ENCODE assay signal across 17 cellular contexts in genomic region chr12:113891167-113891692, GRCh38.
DNase-seq lines count a peak whose midpoint lies in the region; ATAC-seq and TF ChIP-seq lines count a peak whose summit lies in the region.
"Had no signal": no experiment of that assay in that cellular context is flagged by ENCODE, and none has a peak within 500 bp of the region (broad histone marks: within the 10 kb centered on the region; RNA-seq: fewer than 3 reads in every experiment).

No MANE protein-coding gene starts in this region.

- peaks cover 8% of the 10 kb centered on the region for H3K4me1 Mint-ChIP-seq in activated T-helper 17 cell treated with anti-CD3 and anti-CD28 coated beads, Interleukin-2, amount 50 U/mL, for 72 hours
- H3K4me1 Mint-ChIP-seq: CD14-positive monocyte had no signal

- ATAC-seq in IMR-90 (ENCODE audit: low read depth) = no peak
- ATAC-seq in activated T-helper 17 cell treated with anti-CD3 and anti-CD28 coated beads, Interleukin-2, amount 50 U/mL, for 72 hours (replicated peaks) = no peak

- no peaks in the 10 kb centered on the region; the same call in 1 of the 2 replicates for H3K36me3 ChIP-seq in IMR-90 (ENCODE audit: control insufficient read depth, insufficient read depth, low read length)
- no peaks in the 10 kb centered on the region for H3K36me3 ChIP-seq in osteoblast (ENCODE audit: insufficient read depth, low read length)

- no peak overlapping the region for H2BK5ac ChIP-seq in IMR-90 (ENCODE audit: low read depth, low read length, poor library complexity, severe bottlenecking)

- no peak overlapping the region for H3K14ac ChIP-seq in IMR-90 (replicated peaks; ENCODE audit: low read depth, low read length)

- TF ChIP-seq CTCF in IMR-90 (conservative IDR thresholded peaks at IDR 0.05; ENCODE audit: low read depth, low read length) (no peak), osteoblast (IDR thresholded peaks at IDR 0.05; ENCODE audit: extremely low read depth, low read depth, low read length) (no peak)

- POLR2A ChIA-PET in IMR-90 (lab: Charles Lee; ENCODE audit: unreplicated experiment) = no interaction called here

- no peak for TF ChIP-seq POLR2A in IMR-90 (IDR thresholded peaks at IDR 0.05; ENCODE audit: low read depth, low read length)

- H3K36me3 Mint-ChIP-seq in activated T-helper 17 cell treated with anti-CD3 and anti-CD28 coated beads, Interleukin-2, amount 50 U/mL, for 72 hours (ENCODE audit: low read depth) = peaks cover 82% of the 10 kb centered on the region

- no peak overlapping the region for H2AK9ac ChIP-seq in IMR-90 (replicated peaks; ENCODE audit: low read depth, low read length, poor library complexity)

- H2BK120ac ChIP-seq in IMR-90 (ENCODE audit: low read depth, low read length) = no peak overlapping the region

- no peak overlapping the region for H3K4me3 Mint-ChIP-seq in activated T-helper 17 cell treated with anti-CD3 and anti-CD28 coated beads, Interleukin-2, amount 50 U/mL, for 72 hours
- H3K4me3 Mint-ChIP-seq: CD14-positive monocyte had no signal

- H3K4me3 ChIP-seq in IMR-90 (ENCODE audit: insufficient read depth, low read depth, low read length) (no peak overlapping the region), osteoblast (ENCODE audit: insufficient read depth, low read length) (no peak overlapping the region)

- 100% methylated on average over 2 of the region's 4 CpGs; no CpG with 5 or more reads in 1 of the 2 experiments for WGBS in IMR-90 (ENCODE audit: extremely low coverage in 2 of 2, insufficient read length in 1 of 2), 2 experiments

- H3K4me1 ChIP-seq in IMR-90 (ENCODE audit: control insufficient read depth, insufficient read depth, low read length) (no peaks in the 10 kb centered on the region), osteoblast (ENCODE audit: insufficient read depth, low read length) (peaks cover 19% of the 10 kb centered on the region)

- in situ Hi-C loops in IMR-90 (cut with MboI; ENCODE audit: low sequenced_read_pairs) = no loop called here

- no peak overlapping the region for H4K5ac ChIP-seq in IMR-90 (ENCODE audit: low read depth, low read length)

- no peak overlapping the region for H3K4ac ChIP-seq in IMR-90 (ENCODE audit: low read depth, low read length)

- dilution Hi-C loops in IMR-90 (cut with HindIII; ENCODE audit: low sequenced_read_pairs, unreplicated experiment) = no loop called here

- no peak overlapping the region for H3K9ac ChIP-seq in IMR-90 (ENCODE audit: low read depth, low read length)

- no peaks in the 10 kb centered on the region for H3K79me1 ChIP-seq in IMR-90 (ENCODE audit: low read depth in 1 of 2, low read length in 2 of 2)

- H3K27ac Mint-ChIP-seq in activated T-helper 17 cell treated with anti-CD3 and anti-CD28 coated beads, Interleukin-2, amount 50 U/mL, for 72 hours = peak overlapping the region; percentile 70

- no peaks in the 10 kb centered on the region for H3K27me3 ChIP-seq in IMR-90 (ENCODE audit: control insufficient read depth, insufficient read depth, low read length)
- no peaks in the 10 kb centered on the region for H3K27me3 ChIP-seq in osteoblast (ENCODE audit: insufficient read depth, low read length)

- H4K20me1 ChIP-seq in IMR-90 (ENCODE audit: insufficient read depth, low read length) = no peaks in the 10 kb centered on the region
- peaks cover 12% of the 10 kb centered on the region for H4K20me1 ChIP-seq in osteoblast (ENCODE audit: insufficient read depth, low read length)

- intact Hi-C loops in IMR-90 (cut with micrococcal nuclease) (no loop called here), head of caudate nucleus (cut with DNase I) (no loop called here), posterior vena cava (cut with DNase I) (no loop called here)

- CTCF ChIA-PET in IMR-90 (lab: Yijun Ruan, JAX) = no interaction called here

- no peak overlapping the region for H2BK20ac ChIP-seq in IMR-90 (ENCODE audit: low read depth, low read length)

- H3K4me2 ChIP-seq in IMR-90 (ENCODE audit: low read depth, low read length) (no peak overlapping the region), osteoblast (ENCODE audit: insufficient read depth, low read length) (no peak overlapping the region)

- no peaks in the 10 kb centered on the region for H3K9me3 ChIP-seq in IMR-90 (ENCODE audit: control insufficient read depth, insufficient read depth, low read length)
- no peaks in the 10 kb centered on the region for H3K9me3 ChIP-seq in osteoblast (ENCODE audit: low read depth, low read length)

- no peaks in the 10 kb centered on the region for H3K9me3 Mint-ChIP-seq in activated T-helper 17 cell treated with anti-CD3 and anti-CD28 coated beads, Interleukin-2, amount 50 U/mL, for 72 hours
- H3K9me3 Mint-ChIP-seq: CD14-positive monocyte had no signal

- H3K79me2 ChIP-seq in osteoblast (ENCODE audit: insufficient read depth, low read length) = no peaks in the 10 kb centered on the region

- peak in 2 of 3 experiments; percentile 37 to 45 for DNase-seq in NCI-H1417 (lab: John Stamatoyannopoulos, UW)
- DNase-seq in NCI-H1417 treated with DMSO at 0.1 percent for 48 hours (lab: John Stamatoyannopoulos, UW) = no peak
- no peak for DNase-seq in IMR-90
- peak; percentile 69 for DNase-seq in osteoblast (ENCODE audit: insufficient read length, low spot score, missing footprints)
- no peak for DNase-seq in head of caudate nucleus
- DNase-seq in posterior vena cava (ENCODE audit: low spot score) = no peak
- no peak for DNase-seq in SIG-M5 (lab: John Stamatoyannopoulos, UW)
- DNase-seq: GDM1, Kasumi-1, NCI-H2171 treated with DMSO at 0.1 percent for 48 hours, NCI-H446, NCI-H526, OCI-M1, SW 1271 had no signal

- no peak overlapping the region for H3K23ac ChIP-seq in IMR-90 (ENCODE audit: low read depth, low read length)

- no peak overlapping the region for H3K56ac ChIP-seq in IMR-90 (ENCODE audit: extremely low read depth, insufficient read depth, low read length)

- no peaks in the 10 kb centered on the region; the same call in 1 of the 2 replicates for H3K9me1 ChIP-seq in IMR-90 (ENCODE audit: insufficient read depth, low read length)

- no peaks in the 10 kb centered on the region for H3K27me3 Mint-ChIP-seq in activated T-helper 17 cell treated with anti-CD3 and anti-CD28 coated beads, Interleukin-2, amount 50 U/mL, for 72 hours

- no peak overlapping the region for H2BK15ac ChIP-seq in IMR-90 (ENCODE audit: low read depth, low read length)

- no peak overlapping the region for H4K91ac ChIP-seq in IMR-90 (ENCODE audit: insufficient read depth, low read depth, low read length)

- no peak for TF ChIP-seq RAD21 in IMR-90 (IDR thresholded peaks at IDR 0.05; ENCODE audit: low read length)

- no TSS peak for BruUV-seq in IMR-90 (replicated peaks; lab: Mats Ljungman, UMichigan)

- H3K27ac ChIP-seq in IMR-90 (ENCODE audit: insufficient read depth, low read length) = no peak overlapping the region
- no peak overlapping the region for H3K27ac ChIP-seq in osteoblast (ENCODE audit: low read depth, low read length)
- H3K27ac ChIP-seq: 22Rv1 had no signal

- no peak overlapping the region for H4K8ac ChIP-seq in IMR-90 (ENCODE audit: low read depth in 2 of 2, low read length in 2 of 2)

- H3K18ac ChIP-seq in IMR-90 (ENCODE audit: low read depth, low read length) = no peak overlapping the region

- H2AFZ ChIP-seq in IMR-90 (replicated peaks; ENCODE audit: low read length, poor library complexity) (no peak overlapping the region), osteoblast (ENCODE audit: low read length) (no peak overlapping the region)

- no peak overlapping the region for H2AK5ac ChIP-seq in IMR-90 (ENCODE audit: low read depth, low read length)

TF ChIP-seq in IMR-90, 13 proteins besides CTCF, POLR2A, EP300 and RAD21:
- TF ChIP-seq MAFK (IDR thresholded peaks at IDR 0.05; ENCODE audit: low read depth, low read length) (0 out of 2 replicates have a peak, but pooled peaks have one; percentile 34), FOS (IDR thresholded peaks at IDR 0.05; ENCODE audit: low read depth, low read length) (no peak), RFX5 (IDR thresholded peaks at IDR 0.05; ENCODE audit: low read depth, low read length) (no peak), NFE2L2 (IDR thresholded peaks at IDR 0.05; ENCODE audit: low read depth, low read length) (no peak), MAZ (IDR thresholded peaks at IDR 0.05; ENCODE audit: borderline replicate concordance, low read depth, low read length) (no peak), CHD1 (IDR thresholded peaks at IDR 0.05; ENCODE audit: low read depth, low read length) (no peak), BHLHE40 (IDR thresholded peaks at IDR 0.05; ENCODE audit: low read depth, low read length) (no peak), RCOR1 (IDR thresholded peaks at IDR 0.05; ENCODE audit: insufficient replicate concordance, low read length) (no peak)

Comparison
In these comparisons a context has a peak if more than half of its experiments do, and no peak if none do; other contexts are left out.
1. DNase-seq: peak in NCI-H1417 (2 of 3) and osteoblast (single experiment); none in NCI-H1417 treated with DMSO at 0.1 percent for 48 hours (single experiment), IMR-90 (single experiment), head of caudate nucleus (0 of 42), posterior vena cava (single experiment) and SIG-M5 (single experiment).